ENCODE assay signal across 10 cellular contexts in the genomic region with DNA sequence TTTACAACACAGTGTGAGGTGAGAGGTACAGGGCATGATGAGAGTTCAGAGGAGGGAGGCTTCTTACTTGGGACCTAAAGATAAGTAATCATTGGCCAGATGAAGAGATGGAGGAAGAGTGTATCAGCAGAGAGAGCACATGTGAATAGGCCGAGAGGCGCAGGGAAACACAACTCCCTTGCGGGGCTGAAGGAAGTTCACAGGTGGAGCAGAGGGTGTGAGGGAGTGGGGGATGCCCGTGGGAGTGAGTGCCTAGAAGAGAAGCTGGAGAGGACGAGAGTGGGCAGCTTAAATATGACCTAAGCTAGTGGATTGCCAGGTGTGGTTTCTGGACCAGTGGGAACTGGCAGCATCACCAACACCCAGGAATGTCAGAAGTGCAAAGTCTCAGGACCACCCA.
"Had no signal": no experiment of that assay in that cellular context is flagged by ENCODE, and none has a peak within 500 bp of the region (broad histone marks: within the 10 kb centered on the region; RNA-seq: fewer than 3 reads in every experiment).

No MANE protein-coding gene starts in this region.

- H3K4me1 ChIP-seq: breast epithelium, prostate gland, sigmoid colon, testis, upper lobe of left lung had no signal

- H3K9me3 ChIP-seq: breast epithelium, prostate gland, sigmoid colon, spleen, testis, upper lobe of left lung had no signal

- H3K27me3 ChIP-seq: breast epithelium, sigmoid colon, testis, upper lobe of left lung had no signal

- H3K4me1 Mint-ChIP-seq: activated naive CD8-positive, alpha-beta T cell treated with anti-CD3 and anti-CD28 coated beads, Interleukin-2, amount 10 ng/mL, durations not matched to agents 7 days and 5 days; nephron progenitor cell; stimulated activated naive CD8-positive, alpha-beta T cell treated with anti-CD3 and anti-CD28 coated beads, Interleukin-15, amount 100 ng/mL, for 72 hours had no signal

- H3K27ac Mint-ChIP-seq: activated naive CD8-positive, alpha-beta T cell treated with anti-CD3 and anti-CD28 coated beads, Interleukin-2, amount 10 ng/mL, durations not matched to agents 7 days and 5 days; activated T-helper 1 cell treated with anti-CD3 and anti-CD28 coated beads, Interleukin-12 subunit alpha, Interleukin-12 subunit beta, Interleukin-2, Interleukin-4 antibody, amounts not matched to agents 30 ng/mL and 10 ng/mL and 1 ng/mL, durations not matched to agents 14 hours and 24 hours and 36 hours; nephron progenitor cell; stimulated activated naive CD8-positive, alpha-beta T cell treated with anti-CD3 and anti-CD28 coated beads, Interleukin-15, amount 100 ng/mL, for 72 hours had no signal

- H3K36me3 Mint-ChIP-seq: activated naive CD8-positive, alpha-beta T cell treated with anti-CD3 and anti-CD28 coated beads, Interleukin-2, amount 10 ng/mL, durations not matched to agents 7 days and 5 days had no signal

- H3K4me3 Mint-ChIP-seq: activated naive CD8-positive, alpha-beta T cell treated with anti-CD3 and anti-CD28 coated beads, Interleukin-2, amount 10 ng/mL, durations not matched to agents 7 days and 5 days; activated T-helper 1 cell treated with anti-CD3 and anti-CD28 coated beads, Interleukin-12 subunit alpha, Interleukin-12 subunit beta, Interleukin-2, Interleukin-4 antibody, amounts not matched to agents 30 ng/mL and 10 ng/mL and 1 ng/mL, durations not matched to agents 14 hours and 24 hours and 36 hours; nephron progenitor cell; stimulated activated naive CD8-positive, alpha-beta T cell treated with anti-CD3 and anti-CD28 coated beads, Interleukin-15, amount 100 ng/mL, for 72 hours had no signal

- H3K4me3 ChIP-seq: breast epithelium, prostate gland, sigmoid colon, spleen, testis, upper lobe of left lung had no signal

- H3K27ac ChIP-seq: breast epithelium, prostate gland, sigmoid colon, spleen, testis, upper lobe of left lung had no signal

- H3K9me3 Mint-ChIP-seq: activated naive CD8-positive, alpha-beta T cell treated with anti-CD3 and anti-CD28 coated beads, Interleukin-2, amount 10 ng/mL, durations not matched to agents 7 days and 5 days; activated T-helper 1 cell treated with anti-CD3 and anti-CD28 coated beads, Interleukin-12 subunit alpha, Interleukin-12 subunit beta, Interleukin-2, Interleukin-4 antibody, amounts not matched to agents 30 ng/mL and 10 ng/mL and 1 ng/mL, durations not matched to agents 14 hours and 24 hours and 36 hours; nephron progenitor cell; stimulated activated naive CD8-positive, alpha-beta T cell treated with anti-CD3 and anti-CD28 coated beads, Interleukin-15, amount 100 ng/mL, for 72 hours had no signal

- H3K36me3 ChIP-seq: breast epithelium, prostate gland, sigmoid colon, spleen, upper lobe of left lung had no signal
